2 cellular contexts compared by ENCODE assay signal in genomic region chr5:113686599-113686998, GRCh38.
TF ChIP-seq lines count a peak whose summit lies in the region.

No MANE protein-coding gene starts in this region.

TF ChIP-seq in HepG2, 621 proteins besides CTCF, POLR2A, EP300 and RAD21:
- TF ChIP-seq GABPB1 (CRISPR knock-in tag; IDR thresholded peaks at IDR 0.05) (no peak), KMT2B (CRISPR knock-in tag; IDR thresholded peaks at IDR 0.05) (no peak), ZFP82 (CRISPR knock-in tag; IDR thresholded peaks at IDR 0.05; ENCODE audit: borderline replicate concordance) (no peak), CCAR2 (optimal IDR thresholded peaks at IDR 0.05; ENCODE audit: low read depth, low read length) (no peak), HOXA5 (CRISPR knock-in tag; IDR thresholded peaks at IDR 0.05) (no peak), ATF6 (CRISPR knock-in tag; conservative IDR thresholded peaks at IDR 0.05) (no peak), KLF13 (CRISPR knock-in tag; IDR thresholded peaks at IDR 0.05) (no peak), ZNF383 (CRISPR knock-in tag; IDR thresholded peaks at IDR 0.05; ENCODE audit: borderline replicate concordance) (no peak), FOXK1 (CRISPR knock-in tag; IDR thresholded peaks at IDR 0.05; ENCODE audit: borderline replicate concordance, low read depth) (no peak), BCL6 (CRISPR knock-in tag; IDR thresholded peaks at IDR 0.05) (no peak), LBX2 (CRISPR knock-in tag; IDR thresholded peaks at IDR 0.05; ENCODE audit: borderline replicate concordance) (no peak), CAMTA2 (CRISPR knock-in tag; IDR thresholded peaks at IDR 0.05; ENCODE audit: borderline replicate concordance) (no peak)
TF ChIP-seq in HepG2: peak in this region for 0.

TF ChIP-seq in HCT116, 20 proteins besides CTCF, POLR2A, EP300 and RAD21:
- TF ChIP-seq JUND (IDR thresholded peaks at IDR 0.05) (no peak), EZH2 (IDR thresholded peaks at IDR 0.05) (no peak), SP1 (IDR thresholded peaks at IDR 0.05; ENCODE audit: low read depth) (no peak), ZFX (IDR thresholded peaks at IDR 0.05) (no peak), FOSL1 (IDR thresholded peaks at IDR 0.05; ENCODE audit: low read depth) (no peak), EGR1 (IDR thresholded peaks at IDR 0.05; ENCODE audit: low read depth) (no peak), ELF1 (IDR thresholded peaks at IDR 0.05; ENCODE audit: borderline replicate concordance, low read depth) (no peak), TCF7L2 (IDR thresholded peaks at IDR 0.05; ENCODE audit: borderline replicate concordance, extremely low read depth, insufficient read depth, insufficient read length) (no peak), ZBTB33 (IDR thresholded peaks at IDR 0.05; ENCODE audit: extremely low read depth, insufficient replicate concordance, low read length) (no peak), YY1 (IDR thresholded peaks at IDR 0.05; ENCODE audit: extremely low read depth, insufficient replicate concordance, low read depth, low read length) (no peak), MAX (IDR thresholded peaks at IDR 0.05) (no peak), POLR2AphosphoS5 (IDR thresholded peaks at IDR 0.05; ENCODE audit: low read depth, low read length) (no peak), SRF (IDR thresholded peaks at IDR 0.05; ENCODE audit: low read depth) (no peak), SIN3A (IDR thresholded peaks at IDR 0.05; ENCODE audit: low read depth) (no peak), ZNF274 (IDR thresholded peaks at IDR 0.05; ENCODE audit: low read depth, low read length) (no peak)
TF ChIP-seq in HCT116: peak in this region for 0.
